In the genomic region with DNA sequence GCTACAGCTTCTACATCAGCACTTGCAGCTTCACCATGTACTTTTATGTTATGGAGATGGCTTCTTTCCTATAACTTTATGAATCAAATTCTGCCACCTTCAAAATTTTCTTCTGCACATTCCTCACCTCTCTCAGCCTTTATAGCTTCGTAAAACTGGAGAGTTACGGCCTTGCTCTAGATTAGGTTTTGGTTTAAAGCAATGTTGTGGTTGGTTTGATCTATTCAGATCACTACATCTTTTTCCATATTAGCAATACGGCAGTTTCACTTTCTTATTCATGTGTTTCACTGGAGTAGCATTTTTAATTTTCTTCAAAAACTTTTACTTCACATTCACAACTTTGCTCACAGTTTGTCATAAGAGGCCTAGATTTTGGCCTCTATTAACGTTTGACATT, we compare ENCODE assay signal across 20 cellular contexts.
A peak's percentile ranks its signal among the peaks of the same experiment; 100 is the strongest.
DNase-seq lines count a peak whose midpoint lies in the region; ATAC-seq, FAIRE-seq and TF ChIP-seq lines count a peak whose summit lies in the region.
"Had no signal": no experiment of that assay in that cellular context is flagged by ENCODE, and none has a peak within 500 bp of the region (broad histone marks: within the 10 kb centered on the region; RNA-seq: fewer than 3 reads in every experiment).

No MANE protein-coding gene starts in this region.

- no peak for TF ChIP-seq CTCF in kidney (IDR thresholded peaks at IDR 0.05; ENCODE audit: borderline replicate concordance, extremely low read depth, insufficient read depth)

- peak overlapping the region; percentile 25 for H3K27ac Mint-ChIP-seq in activated naive CD8-positive, alpha-beta T cell
- H3K27ac Mint-ChIP-seq: mesothelial cell of epicardium; stimulated activated memory B cell treated with anti-CD40 and anti-IgM and Interleukin-4, amounts not matched to agents 10 μg/mL and 1 μg/mL and 100 μg/mL, for 72 hours; WTC11 had no signal

- no peak overlapping the region for H3K9ac ChIP-seq in kidney (ENCODE audit: low read length in 2 of 2)
- H3K9ac ChIP-seq: BLaER1 treated with 17β-estradiol and CSF1 and Interleukin-3, amounts not matched to agents 10 nM and 100 nM had no signal

- intact Hi-C loops in left cardiac atrium (cut with DNase I) (no loop called here), kidney (cut with DNase I) (no loop called here)

- peaks cover 0 to 2% of the 10 kb centered on the region in 2 donors for H3K9me3 ChIP-seq in kidney (ENCODE audit: control insufficient read depth in 1 of 2, low read length in 2 of 2)
- H3K9me3 ChIP-seq: body of pancreas had no signal

- ATAC-seq in GM18519 (IDR thresholded peaks at IDR 0.05; ENCODE audit: low FRiP score, unreplicated experiment) (peak; percentile 91), GM19351 (IDR thresholded peaks at IDR 0.05; ENCODE audit: unreplicated experiment) (peak; percentile 99), HG03095 (IDR thresholded peaks at IDR 0.05; ENCODE audit: unreplicated experiment) (peak; percentile 65), left cardiac atrium (no peak), HG03432 (IDR thresholded peaks at IDR 0.05; ENCODE audit: unreplicated experiment) (no peak)
- ATAC-seq: body of pancreas; esophagus mucosa; stimulated activated memory B cell treated with anti-CD40 and anti-IgM and Interleukin-4, amounts not matched to agents 10 μg/mL and 1 μg/mL and 100 μg/mL, for 72 hours; WTC11 had no signal

- no peaks in the 10 kb centered on the region for H3K4me1 ChIP-seq in kidney (ENCODE audit: control insufficient read depth in 1 of 2, insufficient read depth in 1 of 2, low read depth in 1 of 2, low read length in 2 of 2)

- peaks cover 22% of the 10 kb centered on the region for H3K4me1 Mint-ChIP-seq in activated naive CD8-positive, alpha-beta T cell (ENCODE audit: low read depth)
- H3K4me1 Mint-ChIP-seq: mesothelial cell of epicardium; stimulated activated memory B cell treated with anti-CD40 and anti-IgM and Interleukin-4, amounts not matched to agents 10 μg/mL and 1 μg/mL and 100 μg/mL, for 72 hours; WTC11 had no signal

- DNase-seq in left cardiac atrium: no peak
- no peak for DNase-seq in kidney
- DNase-seq in NCI-H510A treated with DMSO at 0.1 percent for 48 hours (lab: John Stamatoyannopoulos, UW): no peak
- DNase-seq: body of pancreas, dermis blood vessel endothelial cell, head of caudate nucleus, KG1, NCI-H1417, NCI-H526 had no signal

- H3K36me3 ChIP-seq in kidney (ENCODE audit: control insufficient read depth in 1 of 2, insufficient read depth in 2 of 2, low read length in 2 of 2): no peaks in the 10 kb centered on the region
- H3K36me3 ChIP-seq: BLaER1 treated with 17β-estradiol and CSF1 and Interleukin-3, amounts not matched to agents 10 nM and 100 nM had no signal

- H3K27ac ChIP-seq in kidney (ENCODE audit: low read depth in 2 of 2, low read length in 2 of 2): no peak overlapping the region
- H3K27ac ChIP-seq: BLaER1 treated with 17β-estradiol and CSF1 and Interleukin-3, amounts not matched to agents 10 nM and 100 nM; body of pancreas had no signal

- H3K36me3 Mint-ChIP-seq in activated naive CD8-positive, alpha-beta T cell: peaks cover 2% of the 10 kb centered on the region
- H3K36me3 Mint-ChIP-seq: mesothelial cell of epicardium; stimulated activated memory B cell treated with anti-CD40 and anti-IgM and Interleukin-4, amounts not matched to agents 10 μg/mL and 1 μg/mL and 100 μg/mL, for 72 hours had no signal

- H3K9me3 Mint-ChIP-seq in activated naive CD8-positive, alpha-beta T cell (ENCODE audit: low read depth): peaks cover 8% of the 10 kb centered on the region

- peak overlapping the region; percentile 41 for H3K4me3 Mint-ChIP-seq in activated naive CD8-positive, alpha-beta T cell
- H3K4me3 Mint-ChIP-seq: mesothelial cell of epicardium; stimulated activated memory B cell treated with anti-CD40 and anti-IgM and Interleukin-4, amounts not matched to agents 10 μg/mL and 1 μg/mL and 100 μg/mL, for 72 hours; WTC11 had no signal

- H3K4me3 ChIP-seq in kidney (ENCODE audit: low read length in 2 of 2): no peak overlapping the region
- H3K4me3 ChIP-seq: BLaER1 treated with 17β-estradiol and CSF1 and Interleukin-3, amounts not matched to agents 10 nM and 100 nM; body of pancreas had no signal

- no peak for FAIRE-seq in kidney (lab: Jason Lieb, UNC)
- FAIRE-seq: keratinocyte had no signal

- no peaks in the 10 kb centered on the region for H3K27me3 Mint-ChIP-seq in activated naive CD8-positive, alpha-beta T cell
- H3K27me3 Mint-ChIP-seq: stimulated activated memory B cell treated with anti-CD40 and anti-IgM and Interleukin-4, amounts not matched to agents 10 μg/mL and 1 μg/mL and 100 μg/mL, for 72 hours had no signal

Comparison
In these comparisons a context has a peak if more than half of its experiments do, and no peak if none do; other contexts are left out.
1. ATAC-seq: peak in GM18519 (single experiment), GM19351 (single experiment) and HG03095 (single experiment); none in left cardiac atrium (0 of 2) and HG03432 (single experiment).